In the genomic region with DNA sequence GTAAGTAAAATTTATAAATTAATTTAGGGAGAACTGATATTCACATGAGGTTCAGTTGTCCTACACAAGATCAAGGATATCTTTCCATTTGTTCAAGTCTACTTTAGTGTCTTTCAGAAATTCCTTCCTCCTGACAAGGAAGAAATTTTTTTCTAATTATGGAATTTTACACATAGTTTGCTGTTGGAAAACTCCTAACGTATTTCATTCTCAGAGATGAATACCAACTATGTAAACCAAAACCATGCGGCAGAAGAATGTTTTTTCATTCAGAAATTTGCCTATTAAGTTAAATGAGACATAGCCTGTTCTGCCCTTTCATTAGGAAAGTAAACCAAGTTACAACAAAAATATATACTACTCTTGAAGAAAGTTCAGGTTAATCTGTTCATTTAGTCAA, we compare ENCODE assay signal across 28 cellular contexts.
"Had no signal": no experiment of that assay in that cellular context is flagged by ENCODE, and none has a peak within 500 bp of the region (broad histone marks: within the 10 kb centered on the region; RNA-seq: fewer than 3 reads in every experiment).

No MANE protein-coding gene starts in this region.

- H3K27ac ChIP-seq: ascending aorta, body of pancreas, breast epithelium, SJSA1 had no signal

- H3K4me3 ChIP-seq: ascending aorta, body of pancreas, breast epithelium, MG63, SJSA1 had no signal

- H3K4me1 ChIP-seq: ascending aorta, body of pancreas, breast epithelium, SJSA1 had no signal

- ATAC-seq: activated CD8-positive, alpha-beta T cell treated with anti-CD3 and anti-CD28 coated beads for 36 hours; activated T-cell treated with anti-CD3 and anti-CD28 coated beads, Interleukin-2, amount 50 U/mL, for 72 hours; activated T-helper 17 cell treated with anti-CD3 and anti-CD28 coated beads, Interleukin-2, amount 50 U/mL, for 72 hours; body of pancreas; Panc1 had no signal

- H3K9me3 ChIP-seq: SJSA1 had no signal

- H3K27me3 ChIP-seq: ascending aorta, body of pancreas, breast epithelium, MG63, SJSA1 had no signal

- DNase-seq: activated CD4-positive, alpha-beta T cell treated with anti-CD3 and anti-CD28 coated beads, Interleukin-2, amount 50 U/mL, for 4 hours; activated CD8-positive, alpha-beta T cell treated with anti-CD3 and anti-CD28 coated beads for 36 hours; activated effector memory CD4-positive, alpha-beta T cell treated with anti-CD3 and anti-CD28 coated beads, Interleukin-2, amount 50 U/mL, for 16 hours; activated naive CD4-positive, alpha-beta T cell; activated naive CD4-positive, alpha-beta T cell treated with anti-CD3 and anti-CD28 coated beads, Interleukin-2, amount 50 U/mL, for 16 hours; activated naive CD8-positive, alpha-beta T cell treated with anti-CD3 and anti-CD28 coated beads for 36 hours; activated T-cell treated with anti-CD3 and anti-CD28 coated beads, Interleukin-2, amount 50 U/mL, for 1 hour; activated T-cell treated with anti-CD3 and anti-CD28 coated beads, Interleukin-2, amount 50 U/mL, for 72 hours; amygdala; body of pancreas; cerebellar nuclear complex; Kasumi-1; MG63; NCI-H1048; NCI-H1105 treated with DMSO at 0.1 percent for 48 hours; NCI-H1436; NCI-H1694; NCI-H1930; NCI-H2081 treated with DMSO at 0.1 percent for 48 hours; NCI-H345; NCI-H524 treated with DMSO at 0.1 percent for 48 hours; SHP77 treated with DMSO at 0.1 percent for 48 hours; SW 1271 had no signal

- H3K36me3 ChIP-seq: ascending aorta, breast epithelium, MG63, SJSA1 had no signal
